ENCODE assay signal across 1 cellular context in the genomic region with DNA sequence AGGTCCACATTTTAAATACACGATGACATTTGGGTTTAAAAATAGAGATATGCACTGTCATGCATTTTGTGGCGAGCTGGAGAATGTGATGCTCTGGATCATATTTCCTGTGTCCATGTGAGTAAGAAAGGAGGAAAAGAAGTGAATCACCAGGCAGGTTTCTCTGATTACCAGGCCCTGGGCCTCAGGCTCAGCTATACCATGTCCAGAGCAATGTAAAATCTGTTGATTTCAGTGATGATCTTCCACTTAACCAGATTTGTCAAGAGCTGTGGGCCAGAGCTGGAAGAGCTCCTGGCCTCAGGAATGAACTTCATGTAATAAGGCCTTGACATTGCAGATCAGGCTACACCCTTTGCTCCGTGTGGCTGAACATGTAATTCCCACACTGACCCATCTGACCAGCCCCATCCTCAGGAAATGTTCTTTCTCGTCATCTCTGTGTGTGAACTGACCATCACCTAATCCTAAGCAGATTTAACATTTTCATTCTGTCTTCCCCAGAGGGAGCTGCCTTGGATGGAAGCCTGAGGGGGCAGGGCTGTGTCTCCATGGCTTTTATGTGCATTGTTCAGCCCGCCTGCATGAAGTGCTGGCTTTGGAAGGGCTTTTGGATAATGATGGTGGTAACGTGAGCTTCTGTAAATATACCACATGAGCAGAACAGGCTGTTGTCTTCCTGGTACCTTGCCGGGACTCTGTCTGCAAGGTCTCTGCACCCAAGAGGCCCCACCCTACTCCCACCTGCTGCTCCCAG.
TF ChIP-seq lines count a peak whose summit lies in the region.

No MANE protein-coding gene starts in this region.

TF ChIP-seq in K562, 482 proteins besides CTCF, POLR2A, EP300 and RAD21 (continued from another document):
- TF ChIP-seq, protein P1, sequence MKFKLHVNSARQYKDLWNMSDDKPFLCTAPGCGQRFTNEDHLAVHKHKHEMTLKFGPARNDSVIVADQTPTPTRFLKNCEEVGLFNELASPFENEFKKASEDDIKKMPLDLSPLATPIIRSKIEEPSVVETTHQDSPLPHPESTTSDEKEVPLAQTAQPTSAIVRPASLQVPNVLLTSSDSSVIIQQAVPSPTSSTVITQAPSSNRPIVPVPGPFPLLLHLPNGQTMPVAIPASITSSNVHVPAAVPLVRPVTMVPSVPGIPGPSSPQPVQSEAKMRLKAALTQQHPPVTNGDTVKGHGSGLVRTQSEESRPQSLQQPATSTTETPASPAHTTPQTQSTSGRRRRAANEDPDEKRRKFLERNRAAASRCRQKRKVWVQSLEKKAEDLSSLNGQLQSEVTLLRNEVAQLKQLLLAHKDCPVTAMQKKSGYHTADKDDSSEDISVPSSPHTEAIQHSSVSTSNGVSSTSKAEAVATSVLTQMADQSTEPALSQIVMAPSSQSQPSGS (CRISPR knock-in tag; IDR thresholded peaks at IDR 0.05): no peak
